15 cellular contexts compared by ENCODE assay signal in the genomic region with DNA sequence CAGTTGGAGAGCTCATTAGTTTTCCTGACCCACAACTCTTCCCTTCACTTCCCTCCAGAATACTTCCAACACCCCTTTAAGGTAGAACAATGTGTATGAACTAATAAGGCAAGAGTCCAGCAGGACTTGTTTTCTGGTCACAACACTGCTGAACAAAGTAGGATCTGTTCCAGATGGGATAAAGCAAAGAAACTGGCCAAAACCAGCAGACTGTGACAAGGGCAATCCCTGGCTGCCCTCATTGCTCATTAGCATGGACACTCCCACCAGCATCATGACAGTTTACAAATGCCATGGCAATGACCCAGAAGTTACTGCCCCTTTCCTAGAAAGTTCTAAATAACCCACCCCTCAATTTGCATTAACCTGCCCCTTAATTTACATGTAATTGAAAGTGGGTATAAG.
A peak's percentile ranks its signal among the peaks of the same experiment; 100 is the strongest.
DNase-seq lines count a peak whose midpoint lies in the region; ATAC-seq and TF ChIP-seq lines count a peak whose summit lies in the region.
"Had no signal": no experiment of that assay in that cellular context is flagged by ENCODE, and none has a peak within 500 bp of the region (broad histone marks: within the 10 kb centered on the region; RNA-seq: fewer than 3 reads in every experiment).

No MANE protein-coding gene starts in this region.

- intact Hi-C loops in heart left ventricle (cut with DNase I) = no loop called here
- intact Hi-C loops in cardiac septum (cut with DNase I) = no loop called here
- intact Hi-C loops in PC-3 (cut with micrococcal nuclease) = no loop called here

- H3K36me3 ChIP-seq in heart left ventricle (peaks cover 0 to 4% (median 0%) of the 10 kb centered on the region in 9 donors), mesendoderm (ENCODE audit: control insufficient read depth, insufficient read depth, low read length) (no peaks in the 10 kb centered on the region), PC-3 (ENCODE audit: low read depth, low read length) (no peaks in the 10 kb centered on the region)

- no peaks in the 10 kb centered on the region for H3K79me1 ChIP-seq in mesendoderm (ENCODE audit: low read length)

- no peak overlapping the region for H3K56ac ChIP-seq in mesendoderm (ENCODE audit: low read length)

- no peak overlapping the region for H2BK15ac ChIP-seq in mesendoderm (replicated peaks; ENCODE audit: low read depth)

- no peak overlapping the region for H2BK120ac ChIP-seq in mesendoderm (ENCODE audit: low read depth, low read length)

- no peak overlapping the region for H3K4me2 ChIP-seq in mesendoderm (ENCODE audit: low read length)
- no peak overlapping the region for H3K4me2 ChIP-seq in PC-3 (ENCODE audit: low read length)

- no peak overlapping the region for H2BK5ac ChIP-seq in mesendoderm (ENCODE audit: low read length)

- TF ChIP-seq CTCF in heart left ventricle (IDR thresholded peaks at IDR 0.05) (no peak), fibroblast of pulmonary artery (IDR thresholded peaks at IDR 0.05; ENCODE audit: low read length, missing control alignments) (no peak), PC-3 (conservative IDR thresholded peaks at IDR 0.05; ENCODE audit: low read depth, low read length) (no peak)

- peaks cover 0 to 37% (median 12%) of the 10 kb centered on the region in 12 donors for H3K4me1 ChIP-seq in heart left ventricle
- no peaks in the 10 kb centered on the region for H3K4me1 ChIP-seq in mesendoderm (ENCODE audit: control insufficient read depth, low read depth, low read length)
- no peaks in the 10 kb centered on the region for H3K4me1 ChIP-seq in PC-3 (ENCODE audit: insufficient read depth, low read length)

- H2AK5ac ChIP-seq in mesendoderm (ENCODE audit: low read length) = no peak overlapping the region

- H3K79me2 ChIP-seq in mesendoderm (ENCODE audit: control insufficient read depth, insufficient read depth, low read length) = no peaks in the 10 kb centered on the region
- H3K79me2 ChIP-seq in PC-3 (ENCODE audit: low read length) = no peaks in the 10 kb centered on the region

- no peak overlapping the region for H3K23ac ChIP-seq in mesendoderm (ENCODE audit: low read length)

- no peaks in the 10 kb centered on the region for H3F3A ChIP-seq in PC-3 (ENCODE audit: low read length, unreplicated experiment)

- no peak overlapping the region for H3K9ac ChIP-seq in mesendoderm (ENCODE audit: low read length)
- H3K9ac ChIP-seq in PC-3 (ENCODE audit: low read length) = no peak overlapping the region

- DNase-seq in heart left ventricle (no peak), cardiac septum (ENCODE audit: low spot score) (no peak), fibroblast of pulmonary artery (ENCODE audit: low read depth) (peak; percentile 52), mesendoderm (peak; percentile 61), T1000 (lab: John Stamatoyannopoulos, UW) (no peak), PC-3 (no peak)
- no peak for DNase-seq in activated CD4-positive, alpha-beta T cell treated with anti-CD3 and anti-CD28 coated beads for 48 hours
- DNase-seq: activated CD4-positive, CD25-positive, alpha-beta regulatory T cell treated with anti-CD3 and anti-CD28 coated beads, Interleukin-2, amount 50 U/mL, for 72 hours; activated T-cell treated with anti-CD3 and anti-CD28 coated beads, Interleukin-2, amount 50 U/mL, for 72 hours; dermis blood vessel endothelial cell; mucosa of descending colon; NCI-H2107; spleen had no signal

- no peaks in the 10 kb centered on the region for H4K20me1 ChIP-seq in PC-3 (ENCODE audit: low read length)

- H3K4ac ChIP-seq in mesendoderm (ENCODE audit: low read depth, low read length) = no peak overlapping the region

- POLR2A ChIA-PET in PC-3 (lab: Charles Lee; ENCODE audit: unreplicated experiment) = no interaction called here

- CTCF ChIA-PET in PC-3 (lab: Charles Lee) = no interaction called here

- H3K4me3 ChIP-seq in heart left ventricle = no peak overlapping the region
- no peak overlapping the region for H3K4me3 ChIP-seq in fibroblast of pulmonary artery (replicated peaks; ENCODE audit: low read depth, low read length)
- H3K4me3 ChIP-seq in mesendoderm (ENCODE audit: low read length) = no peak overlapping the region
- no peak overlapping the region for H3K4me3 ChIP-seq in PC-3 (ENCODE audit: low read length)
- H3K4me3 ChIP-seq: mucosa of descending colon, spleen had no signal

- no peaks in the 10 kb centered on the region for H3K9me2 ChIP-seq in PC-3 (replicated peaks; ENCODE audit: low read length)

- ATAC-seq in heart left ventricle (peak in 1 of 4 donors; percentile 34), GM21723 (IDR thresholded peaks at IDR 0.05; ENCODE audit: unreplicated experiment) (no peak), PC-3 (no peak)
- ATAC-seq: activated T-cell treated with anti-CD3 and anti-CD28 coated beads, Interleukin-2, amount 50 U/mL, for 72 hours; mucosa of descending colon had no signal

- H4K5ac ChIP-seq in mesendoderm (ENCODE audit: low read length) = no peak overlapping the region

- H4K8ac ChIP-seq in mesendoderm (ENCODE audit: low read depth, low read length) = no peak overlapping the region

- no peak for TF ChIP-seq POLR2A in heart left ventricle (IDR thresholded peaks at IDR 0.05)

- no peak overlapping the region for H3K18ac ChIP-seq in mesendoderm (ENCODE audit: low read length)

- no TSS peak for BruUV-seq in PC-3 (replicated peaks; lab: Mats Ljungman, UMichigan)

- H3K9me3 ChIP-seq in heart left ventricle (no peaks in the 10 kb centered on the region), PC-3 (ENCODE audit: low read length) (no peaks in the 10 kb centered on the region)
- H3K9me3 ChIP-seq: mucosa of descending colon, spleen had no signal

- no peak overlapping the region for H2AFZ ChIP-seq in PC-3 (ENCODE audit: low read length)

- H3K27ac ChIP-seq in heart left ventricle = peak overlapping the region in 7 of 12 donors; percentile 4 to 45 (median 14)
- no peak overlapping the region for H3K27ac ChIP-seq in mesendoderm (ENCODE audit: low read depth, low read length)
- H3K27ac ChIP-seq in PC-3 (ENCODE audit: low read length) = no peak overlapping the region
- H3K27ac ChIP-seq: RWPE1, spleen had no signal

- H3K27me3 ChIP-seq in heart left ventricle = no peaks in the 10 kb centered on the region
- no peaks in the 10 kb centered on the region for H3K27me3 ChIP-seq in mesendoderm (ENCODE audit: insufficient read depth, low read length, poor library complexity)
- no peaks in the 10 kb centered on the region for H3K27me3 ChIP-seq in PC-3 (ENCODE audit: low read length)
- H3K27me3 ChIP-seq: spleen had no signal

Comparison
In these comparisons a context has a peak if more than half of its experiments do, and no peak if none do; other contexts are left out.
1. DNase-seq: peak in fibroblast of pulmonary artery (single experiment) and mesendoderm (single experiment); none in heart left ventricle (0 of 5), cardiac septum (single experiment), T1000 (single experiment), PC-3 (single experiment) and activated CD4-positive, alpha-beta T cell treated with anti-CD3 and anti-CD28 coated beads for 48 hours (single experiment).
2. H3K27ac ChIP-seq: peak in heart left ventricle (7 of 12); none in mesendoderm (single experiment) and PC-3 (single experiment).